Comparison of ENCODE assay signal across 8 cellular contexts in genomic region chr11:11620251-11620965, GRCh38. TPM values are rescaled to one million over a fixed set of nuclear protein-coding genes. Genes with fewer than 3 reads are reported as not detected.
A peak's percentile ranks its signal among the peaks of the same experiment; 100 is the strongest.
DNase-seq lines count a peak whose midpoint lies in the region; ATAC-seq and TF ChIP-seq lines count a peak whose summit lies in the region.

No MANE protein-coding gene starts in this region.

- CTCF ChIA-PET in CD4-positive, alpha-beta memory T cell (lab: Charles Lee; ENCODE audit: partially characterized antibody): interaction anchor here (1.3 kb wide), 1 partner anchor 592 kb away, joined by 3 read pairs; no protein-coding TSS in a partner anchor
- CTCF ChIA-PET in activated B cell treated with CpG ODN at 0.5 μM for 24 hours (lab: Charles Lee): no interaction called here

- no peak overlapping the region for H4K12ac ChIP-seq in trophoblast cell (ENCODE audit: low read depth, low read length)

- no peak overlapping the region for H3K23ac ChIP-seq in trophoblast cell (ENCODE audit: low read length)

- DNase-seq in CD4-positive, alpha-beta memory T cell: no peak
- peak; percentile 29 for DNase-seq in HK-2 (ENCODE audit: unreplicated experiment)
- no peak for DNase-seq in activated B cell treated with CpG ODN at 0.5 μM for 24 hours
- DNase-seq in glutamatergic neuron: peak; percentile 72
- DNase-seq in trophoblast cell: peak; percentile 28 to 61
- DNase-seq in NCI-H1694 treated with DMSO at 0.1 percent for 48 hours (lab: John Stamatoyannopoulos, UW): no peak

- H3K14ac ChIP-seq in trophoblast cell (ENCODE audit: low read length): no peak overlapping the region

- H2BK5ac ChIP-seq in trophoblast cell (ENCODE audit: low read depth, low read length, poor library complexity): no peak overlapping the region

- H3K9me3 Mint-ChIP-seq in CD4-positive, alpha-beta memory T cell: no peaks in the 10 kb centered on the region
- H3K9me3 Mint-ChIP-seq in activated B cell treated with CpG ODN at 0.5 μM for 24 hours (no peaks in the 10 kb centered on the region), glutamatergic neuron (ENCODE audit: unreplicated experiment) (peaks cover 13% of the 10 kb centered on the region)

- H4K91ac ChIP-seq in trophoblast cell (ENCODE audit: low read depth, low read length): no peak overlapping the region

- H3K27me3 ChIP-seq in CD4-positive, alpha-beta memory T cell (ENCODE audit: insufficient read depth, low read length): no peaks in the 10 kb centered on the region
- H3K27me3 ChIP-seq in trophoblast cell (ENCODE audit: insufficient read depth, low read length): peaks cover 16% of the 10 kb centered on the region

- peak overlapping the region in 7 of 8 donors; percentile 2 to 74 (median 64) for H3K4me3 Mint-ChIP-seq in CD4-positive, alpha-beta memory T cell
- H3K4me3 Mint-ChIP-seq in activated B cell treated with CpG ODN at 0.5 μM for 24 hours: peak overlapping the region; percentile 73
- peak overlapping the region; percentile 95 for H3K4me3 Mint-ChIP-seq in glutamatergic neuron (ENCODE audit: unreplicated experiment)

- POLR2A ChIA-PET in CD4-positive, alpha-beta memory T cell (lab: Charles Lee; ENCODE audit: partially characterized antibody): no interaction called here
- POLR2A ChIA-PET in activated B cell treated with CpG ODN at 0.5 μM for 24 hours (lab: Charles Lee): no interaction called here

- ATAC-seq in activated B cell treated with CpG ODN at 0.5 μM for 24 hours (ENCODE audit: low read depth) (no peak), HG02623 (IDR thresholded peaks at IDR 0.05; ENCODE audit: unreplicated experiment) (no peak), HG02840 (IDR thresholded peaks at IDR 0.05; ENCODE audit: low FRiP score, unreplicated experiment) (no peak)

- no peak overlapping the region for H3K18ac ChIP-seq in trophoblast cell (ENCODE audit: low read length)

- peaks cover 35 to 49% of the 10 kb centered on the region in 2 donors for H3K27me3 Mint-ChIP-seq in CD4-positive, alpha-beta memory T cell
- peaks cover 45% of the 10 kb centered on the region for H3K27me3 Mint-ChIP-seq in activated B cell treated with CpG ODN at 0.5 μM for 24 hours
- H3K27me3 Mint-ChIP-seq in glutamatergic neuron (ENCODE audit: unreplicated experiment): peaks cover 11% of the 10 kb centered on the region

- H3K4me2 ChIP-seq in trophoblast cell (ENCODE audit: low read length): peak overlapping the region; percentile 93

- H2AK5ac ChIP-seq in trophoblast cell (ENCODE audit: low read length): no peak overlapping the region

- H3K4me3 ChIP-seq in CD4-positive, alpha-beta memory T cell (ENCODE audit: low read length in 2 of 2): no peak overlapping the region
- H3K4me3 ChIP-seq in trophoblast cell (ENCODE audit: low read depth, low read length): peak overlapping the region; percentile 64

- H2BK120ac ChIP-seq in trophoblast cell (ENCODE audit: insufficient read depth, low read length, poor library complexity): no peak overlapping the region

- H4K8ac ChIP-seq in trophoblast cell (ENCODE audit: low read depth, low read length): no peak overlapping the region

- H2AFZ ChIP-seq in trophoblast cell (ENCODE audit: insufficient read depth, low read length, poor library complexity): no peak overlapping the region

- H3K9ac ChIP-seq in trophoblast cell (ENCODE audit: low read length): no peak overlapping the region

- intact Hi-C loops in CD4-positive, alpha-beta memory T cell (cut with micrococcal nuclease): no loop called here
- intact Hi-C loops in activated B cell treated with CpG ODN at 0.5 μM for 24 hours (cut with micrococcal nuclease): no loop called here

- no peak overlapping the region for H3K27ac ChIP-seq in CD4-positive, alpha-beta memory T cell (ENCODE audit: low read depth, low read length)
- H3K27ac ChIP-seq in trophoblast cell (ENCODE audit: low read depth, low read length): no peak overlapping the region

- H2BK12ac ChIP-seq in trophoblast cell (ENCODE audit: low read length): no peak overlapping the region

- WGBS in trophoblast cell (ENCODE audit: extremely low coverage, insufficient coverage, insufficient read length): no CpG with 5 or more reads among the region's 50 CpGs

- H3K9me3 ChIP-seq in CD4-positive, alpha-beta memory T cell (ENCODE audit: control insufficient read depth in 1 of 2, low read length in 2 of 2): no peaks in the 10 kb centered on the region
- H3K9me3 ChIP-seq in trophoblast cell (ENCODE audit: insufficient read depth, low read depth, low read length): no peaks in the 10 kb centered on the region

- H3K79me1 ChIP-seq in trophoblast cell (ENCODE audit: low read length): no peaks in the 10 kb centered on the region

- no peak overlapping the region for H3K27ac Mint-ChIP-seq in CD4-positive, alpha-beta memory T cell
- H3K27ac Mint-ChIP-seq in activated B cell treated with CpG ODN at 0.5 μM for 24 hours: no peak overlapping the region
- peak overlapping the region; percentile 88 for H3K27ac Mint-ChIP-seq in glutamatergic neuron (ENCODE audit: unreplicated experiment)

- no peaks in the 10 kb centered on the region for H3K36me3 Mint-ChIP-seq in CD4-positive, alpha-beta memory T cell
- H3K36me3 Mint-ChIP-seq in activated B cell treated with CpG ODN at 0.5 μM for 24 hours (ENCODE audit: low read depth) (no peaks in the 10 kb centered on the region), glutamatergic neuron (ENCODE audit: unreplicated experiment) (no peaks in the 10 kb centered on the region)

- no peak overlapping the region for H3K4ac ChIP-seq in trophoblast cell (ENCODE audit: low read depth, low read length)

- TF ChIP-seq CTCF in activated B cell treated with CpG ODN at 0.5 μM for 24 hours (IDR thresholded peaks at IDR 0.05) (no peak), glutamatergic neuron (IDR thresholded peaks at IDR 0.05; ENCODE audit: partially characterized antibody, unreplicated experiment) (no peak)

- H3K4me1 ChIP-seq in CD4-positive, alpha-beta memory T cell (ENCODE audit: insufficient read depth, low read length): peaks cover 5% of the 10 kb centered on the region
- peaks cover 16 to 20% of the 10 kb centered on the region in 2 experiments for H3K4me1 ChIP-seq in trophoblast cell (ENCODE audit: control insufficient read depth in 1 of 2, insufficient read depth in 2 of 2, low read length in 2 of 2)

- no peaks in the 10 kb centered on the region for H3K79me2 ChIP-seq in trophoblast cell (ENCODE audit: control insufficient read depth, insufficient read depth, low read length, poor library complexity)

- no peaks in the 10 kb centered on the region for H3K36me3 ChIP-seq in CD4-positive, alpha-beta memory T cell (ENCODE audit: insufficient read depth, low read length)
- H3K36me3 ChIP-seq in trophoblast cell (ENCODE audit: control insufficient read depth in 1 of 2, insufficient read depth in 2 of 2, low read length in 2 of 2): no peaks in the 10 kb centered on the region

- peaks cover 0 to 10% (median 8%) of the 10 kb centered on the region in 4 donors for H3K4me1 Mint-ChIP-seq in CD4-positive, alpha-beta memory T cell
- H3K4me1 Mint-ChIP-seq in activated B cell treated with CpG ODN at 0.5 μM for 24 hours: peaks cover 16% of the 10 kb centered on the region
- H3K4me1 Mint-ChIP-seq in glutamatergic neuron (ENCODE audit: low read depth, unreplicated experiment): peaks cover 25% of the 10 kb centered on the region

RNA-seq across cellular contexts. Expression of gene GALNT18, which starts 1.4 kb away (rescaled TPM):
- total RNA-seq in CD4-positive, alpha-beta memory T cell: not detected
- polyA plus RNA-seq in CD4-positive, alpha-beta memory T cell: not detected
- total RNA-seq in activated B cell treated with CpG ODN at 0.5 μM for 24 hours: not detected in 2 replicates
- 76.9 TPM for total RNA-seq in glutamatergic neuron (ENCODE audit: unreplicated experiment)
- polyA plus RNA-seq in trophoblast cell (2013): 1.5 TPM in 2 replicates

Comparison
In these comparisons a context has a peak if more than half of its experiments do, and no peak if none do; other contexts are left out.
1. DNase-seq: peak in HK-2 (single experiment), glutamatergic neuron (single experiment) and trophoblast cell (2 of 2); none in CD4-positive, alpha-beta memory T cell (0 of 5), activated B cell treated with CpG ODN at 0.5 μM for 24 hours (single experiment) and NCI-H1694 treated with DMSO at 0.1 percent for 48 hours (single experiment).
2. RNA of gene GALNT18, which starts 1.4 kb away (total RNA-seq): 76.9 TPM in glutamatergic neuron (single experiment); not detected in CD4-positive, alpha-beta memory T cell and not detected in activated B cell treated with CpG ODN at 0.5 μM for 24 hours; every median in the first group is over 10 times any median in the second.
3. Peak in every context shown above with its lines, with median percentiles within 50 percentile points of each other: H3K4me3 Mint-ChIP-seq.